33 cellular contexts compared by ENCODE assay signal in genomic region chr1:244702620-244703019, GRCh38.
"Had no signal": no experiment of that assay in that cellular context is flagged by ENCODE, and none has a peak within 500 bp of the region (broad histone marks: within the 10 kb centered on the region; RNA-seq: fewer than 3 reads in every experiment).

No MANE protein-coding gene starts in this region.

- H3K4me1 ChIP-seq: adrenal gland, ascending aorta, body of pancreas, breast epithelium had no signal

- H3K4me3 ChIP-seq: adrenal gland, ascending aorta, body of pancreas, breast epithelium, cardiac muscle cell had no signal

- H3K9me3 ChIP-seq: adrenal gland, ascending aorta, body of pancreas, breast epithelium had no signal

- FAIRE-seq: astrocyte, bronchial epithelial cell had no signal

- H3K36me3 ChIP-seq: breast epithelium had no signal

- H3K27ac ChIP-seq: adrenal gland, ascending aorta, body of pancreas, brain microvascular endothelial cell, breast epithelium, cardiac muscle cell had no signal

- DNase-seq: activated effector memory CD4-positive, alpha-beta T cell treated with anti-CD3 and anti-CD28 coated beads, Interleukin-2, amount 50 U/mL, for 16 hours; activated effector memory CD4-positive, alpha-beta T cell treated with Interleukin-2 at 50 U/mL for 16 hours; activated gamma-delta T cell; activated gamma-delta T cell treated with Interleukin-2 at 50 U/mL for 16 hours; activated naive CD4-positive, alpha-beta T cell; activated naive CD4-positive, alpha-beta T cell treated with anti-CD3 and anti-CD28 coated beads for 36 hours; activated naive CD4-positive, alpha-beta T cell treated with anti-CD3 and anti-CD28 coated beads, Interleukin-2, amount 10 ng/mL, durations not matched to agents 7 days and 5 days; activated naive CD4-positive, alpha-beta T cell treated with anti-CD3 and anti-CD28 coated beads, Interleukin-2, amount 50 U/mL, for 16 hours; activated naive CD4-positive, alpha-beta T cell treated with Interleukin-2 at 50 U/mL for 16 hours; activated naive CD8-positive, alpha-beta T cell treated with anti-CD3 and anti-CD28 coated beads for 36 hours; activated naive CD8-positive, alpha-beta T cell treated with anti-CD3 and anti-CD28 coated beads, Interleukin-2, amount 10 ng/mL, durations not matched to agents 7 days and 5 days; activated naive CD8-positive, alpha-beta T cell treated with anti-CD3 and anti-CD28 coated beads, Interleukin-2, amount 50 U/mL, for 24 hours; activated T-cell treated with anti-CD3 and anti-CD28 coated beads, Interleukin-2, amount 50 U/mL, for 24 hours; activated T-cell treated with anti-CD3 and anti-CD28 coated beads, Interleukin-2, amount 50 U/mL, for 4 hours; activated T-cell treated with anti-CD3 and anti-CD28 coated beads, Interleukin-2, amount 50 U/mL, for 48 hours; activated T-cell treated with anti-CD3 and anti-CD28 coated beads, Interleukin-2, amount 50 U/mL, for 72 hours; adrenal gland; amniotic stem cell; amygdala; anterior cingulate cortex; aorta; body of pancreas; brain microvascular endothelial cell; caudate nucleus; central memory CD4-positive, alpha-beta T cell; cerebellar nuclear complex had no signal

- H3K27me3 ChIP-seq: adrenal gland, ascending aorta, body of pancreas, brain microvascular endothelial cell, breast epithelium, cardiac muscle cell had no signal

- ATAC-seq: activated naive CD4-positive, alpha-beta T cell treated with anti-CD3 and anti-CD28 coated beads, Interleukin-2, amount 50 U/mL, for 72 hours; activated naive CD8-positive, alpha-beta T cell treated with anti-CD3 and anti-CD28 coated beads, Interleukin-2, amount 50 U/mL, for 24 hours; activated T-cell treated with anti-CD3 and anti-CD28 coated beads, Interleukin-2, amount 50 U/mL, for 4 hours; activated T-cell treated with anti-CD3 and anti-CD28 coated beads, Interleukin-2, amount 50 U/mL, for 72 hours; activated T-helper 17 cell treated with anti-CD3 and anti-CD28 coated beads, Interleukin-2, amount 50 U/mL, for 72 hours; body of pancreas had no signal
